ENCODE assay signal across 12 cellular contexts in the genomic region with DNA sequence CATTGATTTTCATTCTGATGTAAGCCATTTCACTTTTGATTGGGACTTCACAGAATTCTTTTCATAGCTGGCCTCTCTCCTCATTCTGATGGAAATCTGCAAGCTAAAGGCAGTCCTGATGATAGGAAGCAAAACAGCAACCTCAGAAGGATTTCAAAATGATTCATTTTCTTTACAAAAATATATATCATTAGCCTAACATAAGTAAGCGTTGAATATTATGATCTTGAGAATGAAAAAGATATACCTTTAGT.
DNase-seq lines count a peak whose midpoint lies in the region; ATAC-seq and TF ChIP-seq lines count a peak whose summit lies in the region.
"Had no signal": no experiment of that assay in that cellular context is flagged by ENCODE, and none has a peak within 500 bp of the region (broad histone marks: within the 10 kb centered on the region; RNA-seq: fewer than 3 reads in every experiment).

No MANE protein-coding gene starts in this region.

- no peak for TF ChIP-seq POLR2A in gastrocnemius medialis (IDR thresholded peaks at IDR 0.05)

- in situ Hi-C loops in gastrocnemius medialis (cut with MboI; ENCODE audit: low sequenced_read_pairs in 4 of 4), result no loop called here

- H3K27ac ChIP-seq in ACC112 (ENCODE audit: low read depth, low read length) (no peak overlapping the region), HUES48 (ENCODE audit: low read depth, low read length) (peak overlapping the region; percentile 25), PC-3 (ENCODE audit: low read length) (no peak overlapping the region), mesenchymal stem cell (ENCODE audit: low read length, poor library complexity, severe bottlenecking) (no peak overlapping the region), smooth muscle cell (ENCODE audit: low read depth) (no peak overlapping the region), gastrocnemius medialis (no peak overlapping the region)
- H3K27ac ChIP-seq: BLaER1 treated with 17β-estradiol and CSF1 and Interleukin-3, amounts not matched to agents 10 nM and 100 nM; SJSA1 had no signal

- H4K20me1 ChIP-seq in PC-3 (ENCODE audit: low read length) (no peaks in the 10 kb centered on the region), smooth muscle cell (ENCODE audit: low read depth) (no peaks in the 10 kb centered on the region)
- H4K20me1 ChIP-seq: BLaER1 treated with 17β-estradiol and CSF1 and Interleukin-3, amounts not matched to agents 10 nM and 100 nM had no signal

- no peak for DNase-seq in PC-3
- no peak for DNase-seq in mesenchymal stem cell
- no peak for DNase-seq in smooth muscle cell (lab: John Stamatoyannopoulos, UW; ENCODE audit: unreplicated experiment)
- no peak for DNase-seq in gastrocnemius medialis
- DNase-seq: DMS79 had no signal

- CTCF ChIA-PET in PC-3 (lab: Charles Lee), result interaction anchor here (0.8 kb wide), 1 partner anchor 25 kb away, joined by 3 read pairs; no protein-coding TSS in a partner anchor

- no peak overlapping the region for H3K4me2 ChIP-seq in PC-3 (ENCODE audit: low read length)
- H3K4me2 ChIP-seq in mesenchymal stem cell (ENCODE audit: low read length, poor library complexity, severe bottlenecking), result no peak overlapping the region
- H3K4me2 ChIP-seq in smooth muscle cell, result no peak overlapping the region
- H3K4me2 ChIP-seq: BLaER1 treated with 17β-estradiol and CSF1 and Interleukin-3, amounts not matched to agents 10 nM and 100 nM had no signal

- H4K8ac ChIP-seq in mesenchymal stem cell (ENCODE audit: low read length), result no peak overlapping the region

- no peaks in the 10 kb centered on the region for H3K79me1 ChIP-seq in mesenchymal stem cell (replicated peaks; ENCODE audit: low read length, poor library complexity, severe bottlenecking)

- H3K79me2 ChIP-seq in ACC112 (ENCODE audit: control insufficient read depth, insufficient read depth, low read length, unreplicated experiment) (no peaks in the 10 kb centered on the region), PC-3 (ENCODE audit: low read length) (no peaks in the 10 kb centered on the region), smooth muscle cell (ENCODE audit: low read depth) (no peaks in the 10 kb centered on the region)

- H3K9me2 ChIP-seq in PC-3 (replicated peaks; ENCODE audit: low read length), result no peaks in the 10 kb centered on the region

- H3K18ac ChIP-seq in mesenchymal stem cell (ENCODE audit: low read depth in 1 of 2, low read length in 2 of 2), result no peak overlapping the region

- peak overlapping the region; percentile 80 for H2AFZ ChIP-seq in ACC112 (ENCODE audit: low read length, unreplicated experiment)
- peak overlapping the region; percentile 47; the same call in 1 of the 2 replicates for H2AFZ ChIP-seq in PC-3 (ENCODE audit: low read length)
- H2AFZ ChIP-seq in mesenchymal stem cell (ENCODE audit: low read depth, low read length), result no peak overlapping the region
- no peak overlapping the region for H2AFZ ChIP-seq in smooth muscle cell (ENCODE audit: low read depth)

- intact Hi-C loops in PC-3 (cut with micrococcal nuclease), result loop anchor here (1.0 kb wide), 2 partner anchors 56 to 123 kb away; no protein-coding TSS in a partner anchor
- intact Hi-C loops in gastrocnemius medialis (cut with DNase I; ENCODE audit: low total_unique reads), result no loop called here

- no peak overlapping the region for H2BK15ac ChIP-seq in mesenchymal stem cell (ENCODE audit: low read depth, poor library complexity, severe bottlenecking)

- no TSS peak for BruUV-seq in PC-3 (replicated peaks; lab: Mats Ljungman, UMichigan)

- H3K27me3 ChIP-seq in ACC112 (ENCODE audit: insufficient read depth, low read length), result no peaks in the 10 kb centered on the region
- no peaks in the 10 kb centered on the region for H3K27me3 ChIP-seq in HUES48 (ENCODE audit: control insufficient read depth, insufficient read depth, low read length)
- H3K27me3 ChIP-seq in PC-3 (ENCODE audit: low read length), result no peaks in the 10 kb centered on the region
- H3K27me3 ChIP-seq in mesenchymal stem cell (ENCODE audit: control insufficient read depth in 1 of 2, insufficient read depth in 1 of 2, low read length in 2 of 2), result no peaks in the 10 kb centered on the region
- H3K27me3 ChIP-seq in smooth muscle cell (ENCODE audit: low read depth), result no peaks in the 10 kb centered on the region
- H3K27me3 ChIP-seq in gastrocnemius medialis, result no peaks in the 10 kb centered on the region
- H3K27me3 ChIP-seq: BLaER1 treated with 17β-estradiol and CSF1 and Interleukin-3, amounts not matched to agents 10 nM and 100 nM; SJSA1 had no signal

- no peak overlapping the region for H3K9ac ChIP-seq in HUES48 (ENCODE audit: low read depth, low read length)
- H3K9ac ChIP-seq in PC-3 (ENCODE audit: low read length), result no peak overlapping the region
- peak overlapping the region; percentile 13 for H3K9ac ChIP-seq in mesenchymal stem cell (ENCODE audit: low read length)
- no peak overlapping the region for H3K9ac ChIP-seq in smooth muscle cell (ENCODE audit: low read depth)
- H3K9ac ChIP-seq: BLaER1 treated with 17β-estradiol and CSF1 and Interleukin-3, amounts not matched to agents 10 nM and 100 nM had no signal

- no peak overlapping the region for H3K23ac ChIP-seq in mesenchymal stem cell (ENCODE audit: low read length in 2 of 2)

- H2AK5ac ChIP-seq in mesenchymal stem cell (ENCODE audit: low read length, severe bottlenecking), result no peak overlapping the region

- no peak overlapping the region for H2BK120ac ChIP-seq in mesenchymal stem cell (ENCODE audit: low read depth, low read length)

- H2BK5ac ChIP-seq in mesenchymal stem cell (ENCODE audit: low read depth, low read length, poor library complexity, severe bottlenecking), result no peak overlapping the region

- H3K36me3 ChIP-seq in ACC112 (ENCODE audit: insufficient read depth, low read length), result no peaks in the 10 kb centered on the region
- H3K36me3 ChIP-seq in HUES48 (ENCODE audit: control insufficient read depth, insufficient read depth, low read length), result no peaks in the 10 kb centered on the region
- H3K36me3 ChIP-seq in PC-3 (ENCODE audit: low read depth, low read length), result no peaks in the 10 kb centered on the region
- no peaks in the 10 kb centered on the region for H3K36me3 ChIP-seq in mesenchymal stem cell (ENCODE audit: control insufficient read depth in 1 of 2, insufficient read depth in 2 of 2, low read depth in 1 of 2, low read length in 2 of 2)
- H3K36me3 ChIP-seq in smooth muscle cell (ENCODE audit: low read depth), result no peaks in the 10 kb centered on the region
- H3K36me3 ChIP-seq in gastrocnemius medialis, result no peaks in the 10 kb centered on the region
- H3K36me3 ChIP-seq: BLaER1 treated with 17β-estradiol and CSF1 and Interleukin-3, amounts not matched to agents 10 nM and 100 nM; HAP-1; SJSA1 had no signal

- H3K4ac ChIP-seq in mesenchymal stem cell (ENCODE audit: low read depth in 1 of 2, low read length in 2 of 2), result no peak overlapping the region

- WGBS in mesenchymal stem cell, result no CpG with 5 or more reads among the region's 1 CpG
- WGBS in smooth muscle cell (ENCODE audit: low lambda C conversion rate), result 50% methylated on average over 1 of the region's 1 CpG

- H4K91ac ChIP-seq in mesenchymal stem cell (ENCODE audit: low read length), result no peak overlapping the region

- H3F3A ChIP-seq in PC-3 (ENCODE audit: low read length, unreplicated experiment) (no peaks in the 10 kb centered on the region), smooth muscle cell (ENCODE audit: low read depth) (no peaks in the 10 kb centered on the region)

- H3K4me3 ChIP-seq in ACC112 (ENCODE audit: low read depth, low read length) (no peak overlapping the region), HUES48 (ENCODE audit: low read depth, low read length) (peak overlapping the region; percentile 42; the same call in 1 of the 2 replicates), PC-3 (ENCODE audit: low read length) (no peak overlapping the region), mesenchymal stem cell (ENCODE audit: insufficient read depth in 1 of 2, low read depth in 1 of 2, low read length in 2 of 2) (no peak overlapping the region), smooth muscle cell (no peak overlapping the region), gastrocnemius medialis (no peak overlapping the region)
- H3K4me3 ChIP-seq: BLaER1 treated with 17β-estradiol and CSF1 and Interleukin-3, amounts not matched to agents 10 nM and 100 nM; HAP-1; SJSA1 had no signal

- TF ChIP-seq CTCF in PC-3 (conservative IDR thresholded peaks at IDR 0.05; ENCODE audit: low read depth, low read length) (no peak), smooth muscle cell (IDR thresholded peaks at IDR 0.05; ENCODE audit: borderline replicate concordance, insufficient read depth, poor library complexity, severe bottlenecking) (no peak), gastrocnemius medialis (IDR thresholded peaks at IDR 0.05 in 4 of 5, conservative IDR thresholded peaks at IDR 0.05 in 1 of 5) (no peak)

- POLR2A ChIA-PET in PC-3 (lab: Charles Lee; ENCODE audit: unreplicated experiment), result no interaction called here

- H3K4me1 ChIP-seq in ACC112 (ENCODE audit: control insufficient read depth, insufficient read depth, low read length, unreplicated experiment) (peaks cover 13% of the 10 kb centered on the region), HUES48 (ENCODE audit: control insufficient read depth, insufficient read depth, low read length) (peaks cover 25% of the 10 kb centered on the region), PC-3 (ENCODE audit: insufficient read depth, low read length) (peaks cover 8% of the 10 kb centered on the region), mesenchymal stem cell (ENCODE audit: control insufficient read depth, insufficient read depth, low read depth, low read length) (no peaks in the 10 kb centered on the region), smooth muscle cell (ENCODE audit: low read depth) (no peaks in the 10 kb centered on the region), gastrocnemius medialis (no peaks in the 10 kb centered on the region)
- H3K4me1 ChIP-seq: BLaER1 treated with 17β-estradiol and CSF1 and Interleukin-3, amounts not matched to agents 10 nM and 100 nM; HAP-1 had no signal

- no peaks in the 10 kb centered on the region for H3K9me3 ChIP-seq in HUES48 (ENCODE audit: control insufficient read depth, insufficient read depth, low read length)
- H3K9me3 ChIP-seq in PC-3 (ENCODE audit: low read length), result no peaks in the 10 kb centered on the region
- H3K9me3 ChIP-seq in mesenchymal stem cell (ENCODE audit: control insufficient read depth, low read length), result no peaks in the 10 kb centered on the region
- no peaks in the 10 kb centered on the region for H3K9me3 ChIP-seq in smooth muscle cell (replicated peaks; ENCODE audit: low read depth)
- no peaks in the 10 kb centered on the region for H3K9me3 ChIP-seq in gastrocnemius medialis
- H3K9me3 ChIP-seq: HAP-1, SJSA1 had no signal

- ATAC-seq in PC-3 (no peak), GM18909 (IDR thresholded peaks at IDR 0.05; ENCODE audit: poor library complexity, unreplicated experiment) (no peak), gastrocnemius medialis (no peak), HG02610 (IDR thresholded peaks at IDR 0.05; ENCODE audit: unreplicated experiment) (no peak)

- H3K14ac ChIP-seq in mesenchymal stem cell (ENCODE audit: low read length in 2 of 2), result no peak overlapping the region

- no peak overlapping the region for H2BK12ac ChIP-seq in mesenchymal stem cell (ENCODE audit: low read length in 2 of 2)

Comparison
In these comparisons a context has a peak if more than half of its experiments do, and no peak if none do; other contexts are left out.
1. H2AFZ ChIP-seq: peak in ACC112 (single experiment) and PC-3 (single experiment); none in mesenchymal stem cell (single experiment) and smooth muscle cell (single experiment).